In genomic region chr3:151009430-151009829, GRCh38 we compare ENCODE assay signal across 32 cellular contexts. TPM values are rescaled to one million over a fixed set of nuclear protein-coding genes. Genes with fewer than 3 reads are reported as not detected.
"Had no signal": no experiment of that assay in that cellular context is flagged by ENCODE, and none has a peak within 500 bp of the region (broad histone marks: within the 10 kb centered on the region; RNA-seq: fewer than 3 reads in every experiment).

No MANE protein-coding gene starts in this region.

- H3K9ac ChIP-seq: neural progenitor cell, parathyroid adenoma had no signal

- ATAC-seq: natural killer cell; psoas muscle; right cardiac atrium; sciatic nerve; stimulated activated memory B cell treated with anti-CD40 and anti-IgM and Interleukin-4, amounts not matched to agents 10 μg/mL and 1 μg/mL and 100 μg/mL, for 72 hours; stimulated activated naive CD8-positive, alpha-beta T cell treated with anti-CD3 and anti-CD28 coated beads, Interleukin-15, amount 100 ng/mL, for 72 hours; stimulated activated naive CD8-positive, alpha-beta T cell treated with anti-CD3 and anti-CD28 coated beads, Interleukin-15, Interleukin-2, amounts not matched to agents 100 U/mL and 50 U/mL, for 24 hours; upper lobe of right lung had no signal

- H3K36me3 Mint-ChIP-seq: natural killer cell; neural progenitor cell; stimulated activated memory B cell treated with anti-CD40 and anti-IgM and Interleukin-4, amounts not matched to agents 10 μg/mL and 1 μg/mL and 100 μg/mL, for 72 hours; type B pancreatic cell had no signal

- H3K4me3 Mint-ChIP-seq: natural killer cell; nephron; neural progenitor cell; stimulated activated memory B cell treated with anti-CD40 and anti-IgM and Interleukin-4, amounts not matched to agents 10 μg/mL and 1 μg/mL and 100 μg/mL, for 72 hours; stimulated activated naive CD8-positive, alpha-beta T cell treated with anti-CD3 and anti-CD28 coated beads, Interleukin-15, amount 100 ng/mL, for 72 hours; type B pancreatic cell had no signal

- H3K36me3 ChIP-seq: neural progenitor cell, ovary, spleen, suprapubic skin, tibial artery, transverse colon, upper lobe of right lung, uterus had no signal

- H3K9me3 ChIP-seq: ovary, psoas muscle, spleen, suprapubic skin, testis, tibial artery, transverse colon, upper lobe of right lung, uterus had no signal

- DNase-seq: natural killer cell; occipital lobe; ovary; psoas muscle; right cardiac atrium; spleen; stimulated activated CD4-positive, alpha-beta T cell treated with anti-CD3 and anti-CD28 coated beads, Interleukin-12 subunit alpha, Interleukin-12 subunit beta, amount 100 ng/mL, for 4 hours; stimulated activated CD4-positive, alpha-beta T cell treated with anti-CD3 and anti-CD28 coated beads, Interleukin-1b, Interleukin-23, amount 100 ng/mL, for 48 hours; stimulated activated CD4-positive, alpha-beta T cell treated with anti-CD3 and anti-CD28 coated beads, Interleukin-4, amount 100 ng/mL, for 1 hour; stimulated activated CD4-positive, alpha-beta T cell treated with anti-CD3 and anti-CD28 coated beads, Interleukin-4, amount 100 ng/mL, for 4 hours; stimulated activated CD8-positive, alpha-beta memory T cell treated with anti-CD3 and anti-CD28 coated beads, Interleukin-4, amount 100 ng/mL, for 48 hours; stimulated activated naive CD4-positive, alpha-beta T cell; stimulated activated naive CD8-positive, alpha-beta T cell treated with anti-CD3 and anti-CD28 coated beads, Interleukin-15, amount 100 ng/mL, for 72 hours; stimulated activated naive CD8-positive, alpha-beta T cell treated with anti-CD3 and anti-CD28 coated beads, Interleukin-15, Interleukin-2, amounts not matched to agents 100 U/mL and 50 U/mL, for 24 hours; testis; tibial artery; transverse colon; upper lobe of right lung; uterus had no signal

- H3K4me2 ChIP-seq: neural progenitor cell, smooth muscle cell had no signal

- H3K27me3 ChIP-seq: neural progenitor cell, ovary, spleen, testis, tibial artery, transverse colon, uterus had no signal

- H3K27ac Mint-ChIP-seq: natural killer cell; nephron; progenitor cell of endocrine pancreas; stimulated activated memory B cell treated with anti-CD40 and anti-IgM and Interleukin-4, amounts not matched to agents 10 μg/mL and 1 μg/mL and 100 μg/mL, for 72 hours; type B pancreatic cell had no signal

- H3K4me3 ChIP-seq: neural progenitor cell, ovary, psoas muscle, skin epidermis, smooth muscle cell, spleen, suprapubic skin, testis, tibial artery, transverse colon, upper lobe of right lung, uterus had no signal

- H3K9me3 Mint-ChIP-seq: natural killer cell; nephron; neural progenitor cell; stimulated activated memory B cell treated with anti-CD40 and anti-IgM and Interleukin-4, amounts not matched to agents 10 μg/mL and 1 μg/mL and 100 μg/mL, for 72 hours; stimulated activated naive CD8-positive, alpha-beta T cell treated with anti-CD3 and anti-CD28 coated beads, Interleukin-15, amount 100 ng/mL, for 72 hours; type B pancreatic cell had no signal

- H3K27ac ChIP-seq: neural progenitor cell, ovary, parathyroid adenoma, psoas muscle, skin epidermis, spleen, suprapubic skin, testis, tibial artery, transverse colon, upper lobe of right lung, uterus had no signal

- H3K27me3 Mint-ChIP-seq: progenitor cell of endocrine pancreas; stimulated activated naive CD8-positive, alpha-beta T cell treated with anti-CD3 and anti-CD28 coated beads, Interleukin-15, amount 100 ng/mL, for 72 hours had no signal

- H3K4me1 ChIP-seq: parathyroid adenoma, psoas muscle, spleen, testis, tibial artery, transverse colon, upper lobe of right lung, uterus had no signal

- H3K79me2 ChIP-seq: parathyroid adenoma had no signal

- H3K4me1 Mint-ChIP-seq: natural killer cell; nephron; stimulated activated memory B cell treated with anti-CD40 and anti-IgM and Interleukin-4, amounts not matched to agents 10 μg/mL and 1 μg/mL and 100 μg/mL, for 72 hours; stimulated activated naive CD8-positive, alpha-beta T cell treated with anti-CD3 and anti-CD28 coated beads, Interleukin-15, amount 100 ng/mL, for 72 hours had no signal

- H2AFZ ChIP-seq: neural progenitor cell, parathyroid adenoma had no signal

RNA-seq across cellular contexts. Expression of gene CLRN1, which starts 36.9 kb away (rescaled TPM):
- total RNA-seq: natural killer cell, occipital lobe, osteoblast, ovary, progenitor cell of endocrine pancreas, psoas muscle, renal cortical epithelial cell, right cardiac atrium, sciatic nerve, smooth muscle cell, spleen, suprapubic skin, upper lobe of right lung, urinary bladder, uterus had no signal
